ENCODE assay signal across 1 cellular context in genomic region chr13:106568225-106569003, GRCh38.
TF ChIP-seq lines count a peak whose summit lies in the region.

No MANE protein-coding gene starts in this region.

TF ChIP-seq in HepG2, 621 proteins besides CTCF, POLR2A, EP300 and RAD21 (continued from another document):
- TF ChIP-seq, protein P1, sequence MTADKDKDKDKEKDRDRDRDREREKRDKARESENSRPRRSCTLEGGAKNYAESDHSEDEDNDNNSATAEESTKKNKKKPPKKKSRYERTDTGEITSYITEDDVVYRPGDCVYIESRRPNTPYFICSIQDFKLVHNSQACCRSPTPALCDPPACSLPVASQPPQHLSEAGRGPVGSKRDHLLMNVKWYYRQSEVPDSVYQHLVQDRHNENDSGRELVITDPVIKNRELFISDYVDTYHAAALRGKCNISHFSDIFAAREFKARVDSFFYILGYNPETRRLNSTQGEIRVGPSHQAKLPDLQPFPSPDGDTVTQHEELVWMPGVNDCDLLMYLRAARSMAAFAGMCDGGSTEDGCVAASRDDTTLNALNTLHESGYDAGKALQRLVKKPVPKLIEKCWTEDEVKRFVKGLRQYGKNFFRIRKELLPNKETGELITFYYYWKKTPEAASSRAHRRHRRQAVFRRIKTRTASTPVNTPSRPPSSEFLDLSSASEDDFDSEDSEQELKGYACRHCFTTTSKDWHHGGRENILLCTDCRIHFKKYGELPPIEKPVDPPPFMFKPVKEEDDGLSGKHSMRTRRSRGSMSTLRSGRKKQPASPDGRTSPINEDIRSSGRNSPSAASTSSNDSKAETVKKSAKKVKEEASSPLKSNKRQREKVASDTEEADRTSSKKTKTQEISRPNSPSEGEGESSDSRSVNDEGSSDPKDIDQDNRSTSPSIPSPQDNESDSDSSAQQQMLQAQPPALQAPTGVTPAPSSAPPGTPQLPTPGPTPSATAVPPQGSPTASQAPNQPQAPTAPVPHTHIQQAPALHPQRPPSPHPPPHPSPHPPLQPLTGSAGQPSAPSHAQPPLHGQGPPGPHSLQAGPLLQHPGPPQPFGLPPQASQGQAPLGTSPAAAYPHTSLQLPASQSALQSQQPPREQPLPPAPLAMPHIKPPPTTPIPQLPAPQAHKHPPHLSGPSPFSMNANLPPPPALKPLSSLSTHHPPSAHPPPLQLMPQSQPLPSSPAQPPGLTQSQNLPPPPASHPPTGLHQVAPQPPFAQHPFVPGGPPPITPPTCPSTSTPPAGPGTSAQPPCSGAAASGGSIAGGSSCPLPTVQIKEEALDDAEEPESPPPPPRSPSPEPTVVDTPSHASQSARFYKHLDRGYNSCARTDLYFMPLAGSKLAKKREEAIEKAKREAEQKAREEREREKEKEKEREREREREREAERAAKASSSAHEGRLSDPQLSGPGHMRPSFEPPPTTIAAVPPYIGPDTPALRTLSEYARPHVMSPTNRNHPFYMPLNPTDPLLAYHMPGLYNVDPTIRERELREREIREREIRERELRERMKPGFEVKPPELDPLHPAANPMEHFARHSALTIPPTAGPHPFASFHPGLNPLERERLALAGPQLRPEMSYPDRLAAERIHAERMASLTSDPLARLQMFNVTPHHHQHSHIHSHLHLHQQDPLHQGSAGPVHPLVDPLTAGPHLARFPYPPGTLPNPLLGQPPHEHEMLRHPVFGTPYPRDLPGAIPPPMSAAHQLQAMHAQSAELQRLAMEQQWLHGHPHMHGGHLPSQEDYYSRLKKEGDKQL (CRISPR knock-in tag; IDR thresholded peaks at IDR 0.05; ENCODE audit: low read depth) = 0 out of 2 replicates have a peak, but pooled peaks have one; percentile 9
- no peak for TF ChIP-seq ZNF136 (CRISPR knock-in tag; IDR thresholded peaks at IDR 0.05; ENCODE audit: low read depth)
- TF ChIP-seq, protein P2, sequence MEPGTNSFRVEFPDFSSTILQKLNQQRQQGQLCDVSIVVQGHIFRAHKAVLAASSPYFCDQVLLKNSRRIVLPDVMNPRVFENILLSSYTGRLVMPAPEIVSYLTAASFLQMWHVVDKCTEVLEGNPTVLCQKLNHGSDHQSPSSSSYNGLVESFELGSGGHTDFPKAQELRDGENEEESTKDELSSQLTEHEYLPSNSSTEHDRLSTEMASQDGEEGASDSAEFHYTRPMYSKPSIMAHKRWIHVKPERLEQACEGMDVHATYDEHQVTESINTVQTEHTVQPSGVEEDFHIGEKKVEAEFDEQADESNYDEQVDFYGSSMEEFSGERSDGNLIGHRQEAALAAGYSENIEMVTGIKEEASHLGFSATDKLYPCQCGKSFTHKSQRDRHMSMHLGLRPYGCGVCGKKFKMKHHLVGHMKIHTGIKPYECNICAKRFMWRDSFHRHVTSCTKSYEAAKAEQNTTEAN (CRISPR knock-in tag; conservative IDR thresholded peaks at IDR 0.05) = 0 out of 2 replicates have a peak, but pooled peaks have one; percentile 3
- 0 out of 2 replicates have a peak, but pooled peaks have one; percentile 17 for TF ChIP-seq ZNF230 (CRISPR knock-in tag; IDR thresholded peaks at IDR 0.05)
- TF ChIP-seq KLF9 (CRISPR knock-in tag; IDR thresholded peaks at IDR 0.05; ENCODE audit: low read depth) = 0 out of 2 replicates have a peak, but pooled peaks have one; percentile 18
- TF ChIP-seq ZNF253 (CRISPR knock-in tag; IDR thresholded peaks at IDR 0.05; ENCODE audit: borderline replicate concordance) = no peak
- no peak for TF ChIP-seq ZNF841 (CRISPR knock-in tag; IDR thresholded peaks at IDR 0.05; ENCODE audit: borderline replicate concordance)
- 0 out of 2 replicates have a peak, but pooled peaks have one; percentile 19 for TF ChIP-seq ZNF615 (CRISPR knock-in tag; IDR thresholded peaks at IDR 0.05; ENCODE audit: borderline replicate concordance)
- peak; percentile 17; the same call in 1 of the 2 replicates for TF ChIP-seq ZNF503 (CRISPR knock-in tag; IDR thresholded peaks at IDR 0.05)
- peak; percentile 27; the same call in 1 of the 2 replicates for TF ChIP-seq HNF4A (CRISPR knock-in tag; IDR thresholded peaks at IDR 0.05)
- no peak; the same call in 1 of the 2 replicates for TF ChIP-seq NR2F6 (IDR thresholded peaks at IDR 0.05)
- peak; percentile 39; the same call in 1 of the 2 replicates for TF ChIP-seq NR2F6 (CRISPR knock-in tag; IDR thresholded peaks at IDR 0.05)
- TF ChIP-seq ZMYM4 (CRISPR knock-in tag; IDR thresholded peaks at IDR 0.05) = peak; percentile 9; the same call in 1 of the 2 replicates
